25 cellular contexts compared by ENCODE assay signal in the genomic region with DNA sequence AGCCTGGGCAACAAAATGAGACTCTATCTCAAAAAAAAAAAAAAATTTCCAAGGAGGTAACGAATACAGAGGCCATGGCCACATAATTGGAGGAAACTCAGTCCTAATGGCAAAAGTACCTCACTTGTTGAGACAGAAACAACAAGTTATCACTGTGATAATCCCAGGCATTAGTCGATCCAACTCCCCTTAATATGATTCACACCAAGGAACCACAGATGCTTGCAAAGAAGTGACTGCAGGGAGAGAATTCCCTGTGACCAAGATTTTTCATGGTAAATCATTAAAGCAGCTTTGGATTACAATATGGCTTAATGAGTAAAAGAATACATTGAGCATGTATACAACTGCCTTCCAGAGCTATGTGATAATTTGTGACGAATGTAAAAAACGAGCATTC.
"Had no signal": no experiment of that assay in that cellular context is flagged by ENCODE, and none has a peak within 500 bp of the region (broad histone marks: within the 10 kb centered on the region; RNA-seq: fewer than 3 reads in every experiment).

No MANE protein-coding gene starts in this region.

- H3K27ac ChIP-seq: Peyer's patch, VCaP had no signal

- FAIRE-seq: TTC549 had no signal

- DNase-seq: activated CD4-positive, alpha-beta memory T cell treated with anti-CD3 and anti-CD28 coated beads for 36 hours; activated CD4-positive, alpha-beta T cell treated with anti-CD3 and anti-CD28 coated beads, Interleukin-2, amount 10 ng/mL, durations not matched to agents 7 days and 5 days; activated CD4-positive, CD25-positive, alpha-beta regulatory T cell; activated CD8-positive, alpha-beta memory T cell treated with anti-CD3 and anti-CD28 coated beads for 24 hours; activated gamma-delta T cell treated with Interleukin-2 at 50 U/mL for 16 hours; activated naive CD4-positive, alpha-beta T cell treated with anti-CD3 and anti-CD28 coated beads, Interleukin-2, amount 10 ng/mL, durations not matched to agents 7 days and 5 days; activated naive CD8-positive, alpha-beta T cell treated with anti-CD3 and anti-CD28 coated beads for 36 hours; activated T-cell treated with anti-CD3 and anti-CD28 coated beads, Interleukin-2, amount 50 U/mL, for 72 hours; anterior cingulate cortex; KG1; NCI-H1092 treated with DMSO at 0.1 percent for 48 hours; NCI-H1417 treated with DMSO at 0.1 percent for 48 hours; NCI-H1694; NCI-H2029; NCI-H2107; NCI-H2171 treated with DMSO at 0.1 percent for 48 hours; NCI-H226; NCI-H526; NCI-H82; Peyer's patch; SIG-M5; T-helper 2 cell; T1000 had no signal
